In genomic region chr6:170584181-170584953, GRCh38 we compare ENCODE assay signal across 1 cellular context.
A peak's percentile ranks its signal among the peaks of the same experiment; 100 is the strongest.
TF ChIP-seq lines count a peak whose summit lies in the region.

Gene PDCD2 (minus strand): TSS chr6:170584637. CDS start chr6:170584581, 56 bp downstream.

TF ChIP-seq in IMR-90, 13 proteins besides CTCF, POLR2A, EP300 and RAD21 (continued from another document):
- TF ChIP-seq USF2 (IDR thresholded peaks at IDR 0.05; ENCODE audit: low read depth, low read length): no peak
- peak; percentile 17; the same call in 1 of the 2 replicates for TF ChIP-seq CEBPB (IDR thresholded peaks at IDR 0.05; ENCODE audit: low read depth, low read length)
